In genomic region chr1:184302346-184302745, GRCh38 we compare ENCODE assay signal across 21 cellular contexts.
DNase-seq lines count a peak whose midpoint lies in the region; ATAC-seq and TF ChIP-seq lines count a peak whose summit lies in the region.
"Had no signal": no experiment of that assay in that cellular context is flagged by ENCODE, and none has a peak within 500 bp of the region (broad histone marks: within the 10 kb centered on the region; RNA-seq: fewer than 3 reads in every experiment).

No MANE protein-coding gene starts in this region.

- no TSS peak for BruUV-seq in PC-9 (replicated peaks; lab: Mats Ljungman, UMichigan)

- H3K36me3 ChIP-seq in CD8-positive, alpha-beta memory T cell (ENCODE audit: insufficient read depth, low read length) = no peaks in the 10 kb centered on the region
- no peaks in the 10 kb centered on the region for H3K36me3 ChIP-seq in PC-9 (ENCODE audit: low read depth)
- H3K36me3 ChIP-seq: BLaER1, Peyer's patch had no signal

- H3K79me2 ChIP-seq in PC-9 (ENCODE audit: low read depth) = no peaks in the 10 kb centered on the region

- intact Hi-C loops in PC-9 (cut with micrococcal nuclease; ENCODE audit: unreplicated experiment) = no loop called here
- intact Hi-C loops in activated T-helper 1 cell treated with anti-CD3 and anti-CD28 coated beads, Interleukin-12 subunit alpha, Interleukin-12 subunit beta, Interleukin-2, Interleukin-4 antibody, amounts not matched to agents 30 ng/mL and 10 ng/mL and 1 ng/mL, durations not matched to agents 14 hours and 24 hours and 36 hours (cut with micrococcal nuclease) = no loop called here

- no peaks in the 10 kb centered on the region for H4K20me1 ChIP-seq in PC-9 (ENCODE audit: insufficient read depth)
- H4K20me1 ChIP-seq: BLaER1 had no signal

- CTCF ChIA-PET in CD8-positive, alpha-beta memory T cell (lab: Charles Lee) = no interaction called here
- CTCF ChIA-PET in PC-9 (lab: Charles Lee) = no interaction called here

- H3K9me2 ChIP-seq in PC-9 (ENCODE audit: insufficient read depth) = no peaks in the 10 kb centered on the region

- DNase-seq in CD8-positive, alpha-beta memory T cell = no peak
- no peak for DNase-seq in PC-9
- DNase-seq in natural killer cell treated with Interleukin-12 subunit alpha and Interleukin-12 subunit beta and Interleukin-15 and Interleukin-18, amount 100 ng/mL, for 72 hours (ENCODE audit: low spot score) = no peak
- no peak for DNase-seq in activated T-helper 1 cell treated with anti-CD3 and anti-CD28 coated beads, Interleukin-12 subunit alpha, Interleukin-12 subunit beta, Interleukin-2, Interleukin-4 antibody, amounts not matched to agents 30 ng/mL and 10 ng/mL and 1 ng/mL, durations not matched to agents 14 hours and 24 hours and 36 hours (ENCODE audit: low spot score)
- DNase-seq: DMS53, EL, GF-D8, NCI-H1092, NCI-H1436, NCI-H187 treated with DMSO at 0.1 percent for 48 hours, NCI-H2107, NCI-H446 treated with DMSO at 0.1 percent for 48 hours, NCI-H526 treated with DMSO at 0.1 percent for 48 hours, Peyer's patch, T-cell had no signal

- POLR2A ChIA-PET in CD8-positive, alpha-beta memory T cell (lab: Charles Lee) = no interaction called here
- POLR2A ChIA-PET in PC-9 (lab: Charles Lee; ENCODE audit: unreplicated experiment) = no interaction called here

- H2AFZ ChIP-seq in PC-9 = peak overlapping the region; percentile 63; the same call in 1 of the 2 replicates

- no peaks in the 10 kb centered on the region for H3K36me3 Mint-ChIP-seq in CD8-positive, alpha-beta memory T cell
- H3K36me3 Mint-ChIP-seq in natural killer cell treated with Interleukin-12 subunit alpha and Interleukin-12 subunit beta and Interleukin-15 and Interleukin-18, amount 100 ng/mL, for 72 hours = peaks cover 12% of the 10 kb centered on the region
- H3K36me3 Mint-ChIP-seq in activated T-helper 1 cell treated with anti-CD3 and anti-CD28 coated beads, Interleukin-12 subunit alpha, Interleukin-12 subunit beta, Interleukin-2, Interleukin-4 antibody, amounts not matched to agents 30 ng/mL and 10 ng/mL and 1 ng/mL, durations not matched to agents 14 hours and 24 hours and 36 hours (ENCODE audit: low read depth) = no peaks in the 10 kb centered on the region
- H3K36me3 Mint-ChIP-seq: T-cell had no signal

- no peaks in the 10 kb centered on the region for H3K4me1 ChIP-seq in CD8-positive, alpha-beta memory T cell (ENCODE audit: insufficient read depth, low read length)
- H3K4me1 ChIP-seq in PC-9 (replicated peaks; ENCODE audit: insufficient read depth) = no peaks in the 10 kb centered on the region

- peaks cover 0 to 10% (median 2%) of the 10 kb centered on the region in 5 donors for H3K9me3 Mint-ChIP-seq in CD8-positive, alpha-beta memory T cell
- no peaks in the 10 kb centered on the region for H3K9me3 Mint-ChIP-seq in natural killer cell treated with Interleukin-12 subunit alpha and Interleukin-12 subunit beta and Interleukin-15 and Interleukin-18, amount 100 ng/mL, for 72 hours
- peaks cover 6% of the 10 kb centered on the region for H3K9me3 Mint-ChIP-seq in activated T-helper 1 cell treated with anti-CD3 and anti-CD28 coated beads, Interleukin-12 subunit alpha, Interleukin-12 subunit beta, Interleukin-2, Interleukin-4 antibody, amounts not matched to agents 30 ng/mL and 10 ng/mL and 1 ng/mL, durations not matched to agents 14 hours and 24 hours and 36 hours

- H3F3A ChIP-seq in PC-9 (ENCODE audit: insufficient read depth, low read depth) = no peaks in the 10 kb centered on the region

- H3K4me1 Mint-ChIP-seq in CD8-positive, alpha-beta memory T cell = peaks cover 5 to 11% (median 8%) of the 10 kb centered on the region in 3 donors
- peaks cover 6% of the 10 kb centered on the region in 2 donors for H3K4me1 Mint-ChIP-seq in natural killer cell treated with Interleukin-12 subunit alpha and Interleukin-12 subunit beta and Interleukin-15 and Interleukin-18, amount 100 ng/mL, for 72 hours (ENCODE audit: low read depth in 2 of 2)
- peaks cover 6% of the 10 kb centered on the region for H3K4me1 Mint-ChIP-seq in activated T-helper 1 cell treated with anti-CD3 and anti-CD28 coated beads, Interleukin-12 subunit alpha, Interleukin-12 subunit beta, Interleukin-2, Interleukin-4 antibody, amounts not matched to agents 30 ng/mL and 10 ng/mL and 1 ng/mL, durations not matched to agents 14 hours and 24 hours and 36 hours (ENCODE audit: low read depth)

- ATAC-seq in HG02798 (IDR thresholded peaks at IDR 0.05; ENCODE audit: poor library complexity, unreplicated experiment) (peak; percentile 35), GM18498 (IDR thresholded peaks at IDR 0.05; ENCODE audit: unreplicated experiment) (no peak), HG02588 (IDR thresholded peaks at IDR 0.05; ENCODE audit: unreplicated experiment) (no peak)
- no peak for ATAC-seq in natural killer cell treated with Interleukin-12 subunit alpha and Interleukin-12 subunit beta and Interleukin-15 and Interleukin-18, amount 100 ng/mL, for 72 hours
- ATAC-seq: HCT116, SK-N-SH treated with all-trans-retinoic acid at 6 μM for 48 hours, T-cell had no signal

- H3K27ac ChIP-seq in CD8-positive, alpha-beta memory T cell (ENCODE audit: low read depth, low read length) = no peak overlapping the region
- no peak overlapping the region for H3K27ac ChIP-seq in PC-9
- H3K27ac ChIP-seq: BLaER1, Peyer's patch had no signal

- no peak overlapping the region for H3K4me3 ChIP-seq in CD8-positive, alpha-beta memory T cell (ENCODE audit: low read length)
- H3K4me3 ChIP-seq in PC-9 = no peak overlapping the region; the same call in 1 of the 2 replicates
- H3K4me3 ChIP-seq: BLaER1, Peyer's patch had no signal

- no peak for TF ChIP-seq CTCF in PC-9 (conservative IDR thresholded peaks at IDR 0.05)

- H3K4me3 Mint-ChIP-seq in CD8-positive, alpha-beta memory T cell = peak overlapping the region in 6 of 7 donors; percentile 1 to 61 (median 48)
- peak overlapping the region; percentile 12 for H3K4me3 Mint-ChIP-seq in natural killer cell treated with Interleukin-12 subunit alpha and Interleukin-12 subunit beta and Interleukin-15 and Interleukin-18, amount 100 ng/mL, for 72 hours
- no peak overlapping the region for H3K4me3 Mint-ChIP-seq in activated T-helper 1 cell treated with anti-CD3 and anti-CD28 coated beads, Interleukin-12 subunit alpha, Interleukin-12 subunit beta, Interleukin-2, Interleukin-4 antibody, amounts not matched to agents 30 ng/mL and 10 ng/mL and 1 ng/mL, durations not matched to agents 14 hours and 24 hours and 36 hours
- H3K4me3 Mint-ChIP-seq: T-cell had no signal

- H3K4me2 ChIP-seq in PC-9 = peak overlapping the region; percentile 32; the same call in 1 of the 2 replicates
- H3K4me2 ChIP-seq: BLaER1 had no signal

- H3K9me3 ChIP-seq in CD8-positive, alpha-beta memory T cell (ENCODE audit: low read length) = no peaks in the 10 kb centered on the region
- no peaks in the 10 kb centered on the region for H3K9me3 ChIP-seq in PC-9 (ENCODE audit: insufficient read depth, low read depth)
- H3K9me3 ChIP-seq: BLaER1, Peyer's patch had no signal

- peak overlapping the region in 2 of 8 donors; percentile 14 to 37 for H3K27ac Mint-ChIP-seq in CD8-positive, alpha-beta memory T cell
- no peak overlapping the region for H3K27ac Mint-ChIP-seq in natural killer cell treated with Interleukin-12 subunit alpha and Interleukin-12 subunit beta and Interleukin-15 and Interleukin-18, amount 100 ng/mL, for 72 hours
- H3K27ac Mint-ChIP-seq in activated T-helper 1 cell treated with anti-CD3 and anti-CD28 coated beads, Interleukin-12 subunit alpha, Interleukin-12 subunit beta, Interleukin-2, Interleukin-4 antibody, amounts not matched to agents 30 ng/mL and 10 ng/mL and 1 ng/mL, durations not matched to agents 14 hours and 24 hours and 36 hours = no peak overlapping the region
- H3K27ac Mint-ChIP-seq: T-cell had no signal

- H3K27me3 Mint-ChIP-seq in CD8-positive, alpha-beta memory T cell = no peaks in the 10 kb centered on the region
- H3K27me3 Mint-ChIP-seq in natural killer cell treated with Interleukin-12 subunit alpha and Interleukin-12 subunit beta and Interleukin-15 and Interleukin-18, amount 100 ng/mL, for 72 hours = peaks cover 9 to 36% of the 10 kb centered on the region in 2 donors
- peaks cover 16% of the 10 kb centered on the region for H3K27me3 Mint-ChIP-seq in activated T-helper 1 cell treated with anti-CD3 and anti-CD28 coated beads, Interleukin-12 subunit alpha, Interleukin-12 subunit beta, Interleukin-2, Interleukin-4 antibody, amounts not matched to agents 30 ng/mL and 10 ng/mL and 1 ng/mL, durations not matched to agents 14 hours and 24 hours and 36 hours (ENCODE audit: insufficient read depth)

- no peaks in the 10 kb centered on the region for H3K27me3 ChIP-seq in CD8-positive, alpha-beta memory T cell (ENCODE audit: insufficient read depth, low read length, poor library complexity, severe bottlenecking)
- no peaks in the 10 kb centered on the region for H3K27me3 ChIP-seq in PC-9 (ENCODE audit: insufficient read depth, low read depth)
- H3K27me3 ChIP-seq: BLaER1, Peyer's patch had no signal
